In the genomic region with DNA sequence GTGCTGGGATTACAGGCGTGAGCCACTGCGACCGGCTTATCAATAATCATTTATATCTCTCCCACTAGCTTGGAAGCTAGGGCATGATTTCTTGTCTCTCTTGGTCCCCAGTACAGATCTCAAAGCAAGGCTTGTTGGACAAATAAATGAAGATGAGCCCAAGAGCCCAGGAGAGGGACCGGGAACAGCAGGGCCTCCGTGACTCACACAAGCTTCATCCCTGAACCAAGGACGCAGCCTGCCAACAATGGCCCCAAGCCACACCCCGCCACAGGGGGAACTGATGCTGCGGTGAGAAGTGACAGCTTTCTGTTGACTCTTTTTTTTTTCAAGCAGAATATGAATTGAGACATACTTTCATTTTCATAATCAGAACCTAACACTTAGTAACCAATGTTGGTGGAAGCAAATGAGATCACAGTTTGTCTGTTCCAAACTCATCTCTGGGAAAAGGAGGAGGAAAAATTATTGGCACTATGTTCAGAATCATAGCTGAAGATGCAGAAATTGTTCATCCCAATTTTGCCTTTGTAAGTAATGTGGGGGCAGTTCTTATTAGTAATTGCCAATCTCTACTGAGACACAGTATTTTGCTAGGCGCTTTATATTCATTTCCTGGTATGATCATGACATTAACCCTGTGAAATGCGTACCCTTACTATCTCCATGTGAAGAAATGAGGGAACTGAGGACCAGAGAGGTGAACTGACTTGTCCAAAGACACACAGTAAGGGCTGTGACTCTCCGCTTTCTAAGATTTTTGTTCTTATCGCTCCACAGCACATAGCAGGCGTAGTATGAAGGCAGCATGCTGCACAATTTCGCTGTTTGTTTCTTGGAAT, we compare ENCODE assay signal across 8 cellular contexts. TPM values are rescaled to one million over a fixed set of nuclear protein-coding genes. Genes with fewer than 3 reads are reported as not detected.
DNase-seq lines count a peak whose midpoint lies in the region; ATAC-seq and TF ChIP-seq lines count a peak whose summit lies in the region.

No MANE protein-coding gene starts in this region.

- H3K27ac ChIP-seq in esophagus muscularis mucosa (replicated peaks in 1 of 4) (peak overlapping the region; percentile 99 to 100 (median 100)), upper lobe of left lung (peak overlapping the region; percentile 99 to 100 (median 99))

- H3K36me3 ChIP-seq in esophagus muscularis mucosa (no peaks in the 10 kb centered on the region), upper lobe of left lung (no peaks in the 10 kb centered on the region)

- TF ChIP-seq CTCF in esophagus muscularis mucosa (IDR thresholded peaks at IDR 0.05), result no peak
- TF ChIP-seq CTCF in upper lobe of left lung (IDR thresholded peaks at IDR 0.05), result no peak

- TF ChIP-seq POLR2A in esophagus muscularis mucosa (IDR thresholded peaks at IDR 0.05; ENCODE audit: low read depth), result no peak
- TF ChIP-seq POLR2A in upper lobe of left lung (IDR thresholded peaks at IDR 0.05), result peak in 2 of 4 donors; percentile 56 to 79

- peak; percentile 49 for DNase-seq in DMS 273 (lab: John Stamatoyannopoulos, UW; ENCODE audit: unreplicated experiment)
- no peak for DNase-seq in DMS 273 treated with DMSO at 0.1 percent for 48 hours (lab: John Stamatoyannopoulos, UW)
- peak; percentile 92 for DNase-seq in NOMO-1 treated with DMSO at 0.1 percent for 48 hours (lab: John Stamatoyannopoulos, UW; ENCODE audit: unreplicated experiment)
- peak; percentile 78 for DNase-seq in activated T-cell treated with anti-CD3 and anti-CD28 coated beads for 24 hours (ENCODE audit: low read depth)
- DNase-seq in esophagus muscularis mucosa (ENCODE audit: extremely low spot score), result peak; percentile 97
- peak in 6 of 10 donors; percentile 36 to 91 (median 72) for DNase-seq in posterior cingulate gyrus
- peak; percentile 83 to 95 for DNase-seq in upper lobe of left lung

- peaks cover 30 to 61% (median 55%) of the 10 kb centered on the region in 4 donors for H3K4me1 ChIP-seq in esophagus muscularis mucosa
- H3K4me1 ChIP-seq in upper lobe of left lung, result peaks cover 57 to 59% (median 58%) of the 10 kb centered on the region in 4 donors

- intact Hi-C loops in esophagus muscularis mucosa (cut with DNase I) (no loop called here), posterior cingulate gyrus (cut with DNase I) (no loop called here)

- TF ChIP-seq EP300 in esophagus muscularis mucosa (IDR thresholded peaks at IDR 0.05) (no peak), upper lobe of left lung (IDR thresholded peaks at IDR 0.05) (peak in 2 of 4 donors; percentile 63 to 73)

- ATAC-seq in HG02885 (IDR thresholded peaks at IDR 0.05; ENCODE audit: poor library complexity, unreplicated experiment) (peak; percentile 97), upper lobe of left lung (ENCODE audit: low FRiP score in 2 of 2) (peak; percentile 76 to 81)

- H3K27me3 ChIP-seq in esophagus muscularis mucosa (no peaks in the 10 kb centered on the region), upper lobe of left lung (no peaks in the 10 kb centered on the region)

- H3K9me3 ChIP-seq in esophagus muscularis mucosa, result no peaks in the 10 kb centered on the region
- no peaks in the 10 kb centered on the region for H3K9me3 ChIP-seq in upper lobe of left lung

- H3K4me3 ChIP-seq in esophagus muscularis mucosa, result no peak overlapping the region
- H3K4me3 ChIP-seq in upper lobe of left lung, result no peak overlapping the region

- WGBS in esophagus muscularis mucosa, result 58% methylated on average over 14 of the region's 14 CpGs
- WGBS in upper lobe of left lung, 2 donors, result 46 to 56% methylated on average over 14 of the region's 14 CpGs

RNA-seq across cellular contexts. Expression of gene DUSP1, which starts 6.6 kb away (rescaled TPM):
- total RNA-seq in esophagus muscularis mucosa (100 to 1,000 TPM; 455 to 718 (median 676) TPM), upper lobe of left lung (1,000 to 10,000 TPM in 3 of 6 donors, 100 to 1,000 TPM in 3; 568 to 1,492 (median 904) TPM)

RNA-seq across cellular contexts. Expression of gene ERGIC1, which starts 56.4 kb away (rescaled TPM):
- total RNA-seq in esophagus muscularis mucosa (100 to 1,000 TPM; 105 to 161 (median 145) TPM), upper lobe of left lung (100 to 1,000 TPM; 158 to 225 (median 173) TPM)
